In the genomic region with DNA sequence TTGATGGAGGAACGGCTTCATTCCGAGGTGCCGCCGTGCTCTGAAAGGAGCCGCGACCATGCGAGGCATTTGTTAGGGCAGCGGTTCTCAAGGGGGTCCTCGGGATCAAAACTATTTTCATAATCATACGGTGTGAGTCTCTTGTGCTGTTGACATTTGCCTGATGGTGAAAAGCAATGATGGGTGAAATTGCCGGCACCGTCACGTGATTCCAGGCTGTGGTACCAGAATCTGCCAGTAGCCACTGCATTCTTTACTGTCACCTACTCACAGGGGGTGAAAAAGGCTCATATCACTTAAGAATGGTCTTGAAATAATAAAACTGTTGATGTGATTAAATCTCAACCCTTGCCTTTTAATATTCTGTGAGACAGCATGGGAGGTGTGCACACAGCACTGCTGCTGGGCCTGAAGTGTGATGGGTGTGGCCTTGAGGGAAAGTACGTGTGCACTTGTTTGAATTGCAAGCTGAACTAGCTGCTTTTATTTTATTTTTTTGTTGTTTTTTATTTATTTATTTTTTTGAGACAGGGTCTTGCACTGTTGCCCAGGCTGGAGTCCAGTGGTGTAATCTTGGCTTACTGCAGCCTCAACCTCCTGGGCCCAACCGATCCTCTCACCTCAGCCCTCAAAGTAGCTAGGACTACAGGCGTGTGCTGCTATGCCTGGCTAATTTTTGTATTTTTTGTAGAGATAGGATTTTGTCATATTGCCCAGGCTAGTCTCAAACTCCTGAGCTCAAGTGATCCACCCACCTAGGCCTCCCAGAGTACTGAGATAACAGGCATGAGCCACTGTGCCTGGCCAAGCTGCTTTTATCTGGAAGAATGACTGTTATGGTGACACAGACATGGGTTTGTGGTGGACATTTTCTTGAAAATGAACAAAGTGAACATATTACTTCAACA, we compare ENCODE assay signal across 15 cellular contexts. TPM values are rescaled to one million over a fixed set of nuclear protein-coding genes. Genes with fewer than 3 reads are reported as not detected.
DNase-seq lines count a peak whose midpoint lies in the region; ATAC-seq and TF ChIP-seq lines count a peak whose summit lies in the region.
"Had no signal": no experiment of that assay in that cellular context is flagged by ENCODE, and none has a peak within 500 bp of the region (broad histone marks: within the 10 kb centered on the region; RNA-seq: fewer than 3 reads in every experiment).

No MANE protein-coding gene starts in this region.

- H3K4me1 ChIP-seq in left ventricle myocardium inferior, result peaks cover 6% of the 10 kb centered on the region
- H3K4me1 ChIP-seq in testis, result peaks cover 6% of the 10 kb centered on the region
- H3K4me1 ChIP-seq: prostate gland, upper lobe of right lung had no signal

- WGBS in testis, 2 donors, result 77 to 83% methylated on average over 16 of the region's 16 CpGs

- H3K36me3 ChIP-seq in left ventricle myocardium inferior (peaks cover 52% of the 10 kb centered on the region), testis (ENCODE audit: low read depth, missing control alignments) (no peaks in the 10 kb centered on the region)

- intact Hi-C loops in Right ventricle myocardium superior (cut with DNase I), result no loop called here
- intact Hi-C loops in left ventricle myocardium inferior (cut with micrococcal nuclease), result no loop called here
- intact Hi-C loops in left ventricle myocardium superior (cut with micrococcal nuclease), result no loop called here
- intact Hi-C loops in testis (cut with DNase I; ENCODE audit: low total_unique reads), result loop anchor here (10.0 kb wide), 1 partner anchor 232 kb away; no protein-coding TSS in a partner anchor

- TF ChIP-seq CTCF in left ventricle myocardium inferior (IDR thresholded peaks at IDR 0.05; ENCODE audit: borderline replicate concordance) (no peak), testis (IDR thresholded peaks at IDR 0.05) (no peak)

- H3K27me3 ChIP-seq in left ventricle myocardium inferior (ENCODE audit: low read depth), result no peaks in the 10 kb centered on the region
- no peaks in the 10 kb centered on the region for H3K27me3 ChIP-seq in testis
- H3K27me3 ChIP-seq: upper lobe of right lung had no signal

- TF ChIP-seq POLR2A in testis (IDR thresholded peaks at IDR 0.05), result no peak

- no peak overlapping the region for H3K4me3 ChIP-seq in left ventricle myocardium inferior
- no peak overlapping the region for H3K4me3 ChIP-seq in testis
- H3K4me3 ChIP-seq: prostate gland, upper lobe of right lung had no signal

- DNase-seq in Right ventricle myocardium superior (no peak), left ventricle myocardium inferior (no peak), NCI-H526 treated with DMSO at 0.1 percent for 48 hours (lab: John Stamatoyannopoulos, UW) (peak; percentile 66), left ventricle myocardium superior (no peak), testis (peak; percentile 40), cerebellar cortex (ENCODE audit: low spot score) (no peak)
- no peak for DNase-seq in activated CD4-positive, CD25-positive, alpha-beta regulatory T cell (lab: John Stamatoyannopoulos, UW)
- DNase-seq: activated CD8-positive, alpha-beta T cell treated with anti-CD3 and anti-CD28 coated beads for 36 hours; activated naive CD4-positive, alpha-beta T cell treated with anti-CD3 and anti-CD28 coated beads for 36 hours; MV-4-11; NCI-H748 treated with DMSO at 0.1 percent for 48 hours; upper lobe of right lung had no signal

- peak; percentile 25 for ATAC-seq in Right ventricle myocardium superior (ENCODE audit: poor library complexity)
- ATAC-seq in left ventricle myocardium superior, result peak; percentile 62
- ATAC-seq in HG03342 (IDR thresholded peaks at IDR 0.05; ENCODE audit: unreplicated experiment), result no peak
- ATAC-seq: activated CD8-positive, alpha-beta T cell treated with anti-CD3 and anti-CD28 coated beads for 36 hours; HCT116; upper lobe of right lung had no signal

- no peaks in the 10 kb centered on the region for H3K9me3 ChIP-seq in left ventricle myocardium inferior (replicated peaks)
- no peaks in the 10 kb centered on the region for H3K9me3 ChIP-seq in testis
- H3K9me3 ChIP-seq: prostate gland, upper lobe of right lung had no signal

- H3K27ac ChIP-seq in left ventricle myocardium inferior (replicated peaks), result no peak overlapping the region
- no peak overlapping the region for H3K27ac ChIP-seq in testis
- H3K27ac ChIP-seq: upper lobe of right lung had no signal

RNA-seq across cellular contexts. Expression of a gene that starts 58.8 kb away (rescaled TPM):
- 20.4 TPM for total RNA-seq in Right ventricle myocardium superior
- 23.3 TPM for total RNA-seq in left ventricle myocardium inferior
- 21.1 TPM for total RNA-seq in left ventricle myocardium superior
- total RNA-seq in testis, result 10 to 100 TPM; 49.1 to 53.4 TPM
- polyA plus RNA-seq in testis (ENCODE audit: insufficient read depth, low read depth, low replicate concordance), result 41.1 TPM

RNA-seq across cellular contexts. Expression of a gene that starts 59.7 kb away (rescaled TPM):
- total RNA-seq in Right ventricle myocardium superior (5.0 TPM), left ventricle myocardium inferior (6.1 TPM), left ventricle myocardium superior (4.1 TPM), testis (1 to 10 TPM; 5.2 TPM)
- polyA plus RNA-seq in testis (ENCODE audit: insufficient read depth, low read depth, low replicate concordance), result 13.0 TPM

Comparison
In these comparisons a context has a peak if more than half of its experiments do, and no peak if none do; other contexts are left out.
1. DNase-seq: peak in NCI-H526 treated with DMSO at 0.1 percent for 48 hours (single experiment) and testis (single experiment); none in Right ventricle myocardium superior (single experiment), left ventricle myocardium inferior (single experiment), left ventricle myocardium superior (single experiment), cerebellar cortex (single experiment) and activated CD4-positive, CD25-positive, alpha-beta regulatory T cell (0 of 4).